In the genomic region with DNA sequence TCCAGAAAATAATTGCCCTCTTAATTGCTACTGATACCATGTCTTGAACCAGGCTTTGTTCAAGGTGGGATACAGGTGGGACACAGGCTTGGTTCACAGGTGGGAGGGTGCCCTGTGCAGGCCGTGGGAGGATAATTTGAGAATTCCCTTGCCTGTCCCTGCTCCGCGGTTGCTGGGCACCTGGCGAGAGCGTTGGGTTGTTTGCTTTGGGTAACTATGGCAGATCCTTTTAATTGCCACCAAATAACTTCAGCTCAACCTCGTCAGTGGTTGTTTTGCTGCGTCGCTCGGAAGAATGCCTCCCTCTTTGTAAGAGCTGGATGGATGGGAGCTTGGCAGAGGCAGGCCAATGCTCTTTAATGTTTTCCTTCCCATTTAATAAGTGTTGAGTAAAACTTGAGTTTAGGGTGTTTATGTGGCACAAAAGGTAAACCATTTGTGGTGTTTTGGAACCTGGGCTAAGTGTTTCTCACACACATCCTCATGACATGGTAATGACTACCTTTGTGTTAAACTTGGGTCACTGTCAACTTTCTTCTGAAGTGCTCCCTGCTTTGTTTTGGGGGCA, we compare ENCODE assay signal across 13 cellular contexts.
A peak's percentile ranks its signal among the peaks of the same experiment; 100 is the strongest.
DNase-seq lines count a peak whose midpoint lies in the region; ATAC-seq and TF ChIP-seq lines count a peak whose summit lies in the region.
"Had no signal": no experiment of that assay in that cellular context is flagged by ENCODE, and none has a peak within 500 bp of the region (broad histone marks: within the 10 kb centered on the region; RNA-seq: fewer than 3 reads in every experiment).

No MANE protein-coding gene starts in this region.

- peaks cover 4% of the 10 kb centered on the region; the same call in 1 of the 2 replicates for H4K20me1 ChIP-seq in BLaER1
- H4K20me1 ChIP-seq in OCI-LY3 (ENCODE audit: insufficient read depth, low read length), result no peaks in the 10 kb centered on the region

- H3K27ac ChIP-seq in BLaER1, result peak overlapping the region; percentile 87
- H3K27ac ChIP-seq in OCI-LY3 (ENCODE audit: low read length), result peak overlapping the region; percentile 51; the same call in 1 of the 2 replicates
- H3K27ac ChIP-seq: parathyroid adenoma, RWPE1 had no signal

- H3K36me3 Mint-ChIP-seq in effector memory CD8-positive, alpha-beta T cell (ENCODE audit: insufficient read depth), result peaks cover 6% of the 10 kb centered on the region

- H3K9ac ChIP-seq in BLaER1 (0 out of 2 replicates have a peak overlapping the region, but pooled peaks have one; percentile 16), OCI-LY3 (ENCODE audit: low read length) (no peak overlapping the region)
- H3K9ac ChIP-seq: parathyroid adenoma had no signal

- H3K27me3 Mint-ChIP-seq in effector memory CD8-positive, alpha-beta T cell, result no peaks in the 10 kb centered on the region

- H3K4me1 Mint-ChIP-seq in effector memory CD8-positive, alpha-beta T cell (ENCODE audit: low read depth in 2 of 2), result peaks cover 61 to 75% of the 10 kb centered on the region in 2 donors

- H3K36me3 ChIP-seq in BLaER1 (peaks cover 64% of the 10 kb centered on the region), OCI-LY3 (replicated peaks; ENCODE audit: low read depth, low read length) (no peaks in the 10 kb centered on the region)
- H3K36me3 ChIP-seq: heart left ventricle had no signal

- no peaks in the 10 kb centered on the region for H3K27me3 ChIP-seq in BLaER1
- no peaks in the 10 kb centered on the region for H3K27me3 ChIP-seq in OCI-LY3 (ENCODE audit: low read depth, low read length)
- H3K27me3 ChIP-seq: heart left ventricle had no signal

- no peak for TF ChIP-seq CTCF in OCI-LY3 (IDR thresholded peaks at IDR 0.05; ENCODE audit: low read depth, low read length)

- H3K4me1 ChIP-seq in BLaER1, result peaks cover 100% of the 10 kb centered on the region
- H3K4me1 ChIP-seq in OCI-LY3 (ENCODE audit: low read length), result peaks cover 57% of the 10 kb centered on the region

- peaks cover 33% of the 10 kb centered on the region for H3K79me2 ChIP-seq in OCI-LY3 (ENCODE audit: low read length)

- ATAC-seq in effector memory CD8-positive, alpha-beta T cell (replicated peaks), result no peak
- ATAC-seq in HG03432 (IDR thresholded peaks at IDR 0.05; ENCODE audit: unreplicated experiment), result no peak

- H3K27ac Mint-ChIP-seq in effector memory CD8-positive, alpha-beta T cell, result peak overlapping the region; percentile 39 to 46

- DNase-seq in DMS153 (lab: John Stamatoyannopoulos, UW) (peak; percentile 57), GOT3 (lab: John Stamatoyannopoulos, UW) (no peak), OCI-M2 (lab: John Stamatoyannopoulos, UW; ENCODE audit: unreplicated experiment) (no peak), NCI-H446 (lab: John Stamatoyannopoulos, UW) (no peak)
- DNase-seq in effector memory CD8-positive, alpha-beta T cell, result no peak
- DNase-seq: Caco-2; central memory CD4-positive, alpha-beta T cell; heart left ventricle had no signal

- no peak overlapping the region for H2AFZ ChIP-seq in OCI-LY3 (ENCODE audit: low read depth, low read length)
- H2AFZ ChIP-seq: parathyroid adenoma had no signal

- no peaks in the 10 kb centered on the region for H3K9me3 Mint-ChIP-seq in effector memory CD8-positive, alpha-beta T cell

- H3K4me3 Mint-ChIP-seq in effector memory CD8-positive, alpha-beta T cell, result peak overlapping the region in 1 of 2 donors; percentile 18

- peak overlapping the region; percentile 85 for H3K4me2 ChIP-seq in BLaER1
- no peak overlapping the region for H3K4me2 ChIP-seq in OCI-LY3 (ENCODE audit: low read length)

- H3K9me3 ChIP-seq in BLaER1 (no peaks in the 10 kb centered on the region), OCI-LY3 (ENCODE audit: insufficient read depth, low read length) (no peaks in the 10 kb centered on the region)
- H3K9me3 ChIP-seq: Caco-2, heart left ventricle had no signal

- no peak overlapping the region for H3K4me3 ChIP-seq in BLaER1
- no peak overlapping the region for H3K4me3 ChIP-seq in OCI-LY3 (ENCODE audit: low read length)
- H3K4me3 ChIP-seq: heart left ventricle had no signal
